Comparison of ENCODE assay signal across 22 cellular contexts in genomic region chr20:23507346-23507745, GRCh38. TPM values are rescaled to one million over a fixed set of nuclear protein-coding genes. Genes with fewer than 3 reads are reported as not detected.
DNase-seq lines count a peak whose midpoint lies in the region; ATAC-seq, FAIRE-seq and TF ChIP-seq lines count a peak whose summit lies in the region.
"Had no signal": no experiment of that assay in that cellular context is flagged by ENCODE, and none has a peak within 500 bp of the region (broad histone marks: within the 10 kb centered on the region; RNA-seq: fewer than 3 reads in every experiment).

No MANE protein-coding gene starts in this region.

- H2AFZ ChIP-seq in HepG2 (ENCODE audit: low read length), result no peak overlapping the region

- H3K27ac ChIP-seq in HepG2 (ENCODE audit: extremely low read length, insufficient read depth, low read length) (no peak overlapping the region), right lobe of liver (no peak overlapping the region), WERI-Rb-1 (no peak overlapping the region), gastrocnemius medialis (no peak overlapping the region)
- H3K27ac ChIP-seq: A549; BLaER1 treated with 17β-estradiol and CSF1 and Interleukin-3, amounts not matched to agents 10 nM and 100 nM had no signal

- intact Hi-C loops in HepG2 (cut with micrococcal nuclease; ENCODE audit: unreplicated experiment) (loop anchor here (2.0 kb wide), 1 partner anchor 99 kb away; no protein-coding TSS in a partner anchor), right lobe of liver (cut with DNase I) (no loop called here), gastrocnemius medialis (cut with DNase I; ENCODE audit: low total_unique reads) (no loop called here)
- intact Hi-C loops in activated CD4-positive, alpha-beta memory T cell treated with anti-CD3 and anti-CD28 coated beads for 36 hours (cut with micrococcal nuclease), result no loop called here

- H3K27me3 ChIP-seq in HepG2 (ENCODE audit: control insufficient read depth in 1 of 2, insufficient read depth in 2 of 2, low read length in 2 of 2) (peaks cover 6 to 31% of the 10 kb centered on the region in 2 experiments; a peak in 3 of 5 replicates), right lobe of liver (no peaks in the 10 kb centered on the region), WERI-Rb-1 (ENCODE audit: insufficient read depth, low read depth, severe bottlenecking) (peaks cover 28% of the 10 kb centered on the region), gastrocnemius medialis (no peaks in the 10 kb centered on the region)
- H3K27me3 ChIP-seq: BLaER1 treated with 17β-estradiol and CSF1 and Interleukin-3, amounts not matched to agents 10 nM and 100 nM had no signal

- no peaks in the 10 kb centered on the region for H3K79me2 ChIP-seq in HepG2 (ENCODE audit: insufficient read depth, low read length)

- H3K4me3 ChIP-seq in HepG2 (replicated peaks in 1 of 3; ENCODE audit: insufficient read depth in 1 of 3, low read depth in 2 of 3, low read length in 3 of 3) (no peak overlapping the region), right lobe of liver (no peak overlapping the region), WERI-Rb-1 (ENCODE audit: low read depth, low read length) (no peak overlapping the region), gastrocnemius medialis (no peak overlapping the region)
- H3K4me3 ChIP-seq: A549; BLaER1 treated with 17β-estradiol and CSF1 and Interleukin-3, amounts not matched to agents 10 nM and 100 nM had no signal

- ATAC-seq in HepG2, result peak; percentile 84
- ATAC-seq in right lobe of liver, result no peak
- ATAC-seq in GM21447 (IDR thresholded peaks at IDR 0.05; ENCODE audit: unreplicated experiment), result no peak
- ATAC-seq in gastrocnemius medialis, result no peak
- ATAC-seq: A549 had no signal

- TF ChIP-seq EP300 in HepG2 (IDR thresholded peaks at IDR 0.05; ENCODE audit: low read depth in 2 of 2, low read length in 2 of 2) (no peak), HepG2 (CRISPR knock-in tag; IDR thresholded peaks at IDR 0.05; ENCODE audit: borderline replicate concordance) (no peak)

- FAIRE-seq in HepG2 (lab: Jason Lieb, UNC), result no peak
- FAIRE-seq: A549, GM12891, GM18507, RCC 7860 had no signal

- no peaks in the 10 kb centered on the region for H4K20me1 ChIP-seq in HepG2 (ENCODE audit: insufficient read depth, low read length)
- H4K20me1 ChIP-seq: BLaER1 treated with 17β-estradiol and CSF1 and Interleukin-3, amounts not matched to agents 10 nM and 100 nM had no signal

- H3K4me1 Mint-ChIP-seq in activated CD4-positive, alpha-beta memory T cell treated with anti-CD3 and anti-CD28 coated beads for 36 hours (ENCODE audit: low read depth), result no peaks in the 10 kb centered on the region

- peak; percentile 37 for DNase-seq in HepG2 (ENCODE audit: low spot score)
- DNase-seq in right lobe of liver, result no peak
- DNase-seq in WERI-Rb-1, result peak; percentile 84
- peak; percentile 12 for DNase-seq in left kidney (ENCODE audit: low read depth, low spot score)
- DNase-seq in activated CD4-positive, alpha-beta memory T cell treated with anti-CD3 and anti-CD28 coated beads for 36 hours, result no peak
- DNase-seq in stimulated activated CD4-positive, alpha-beta T cell treated with anti-CD3 and anti-CD28 coated beads, Interleukin-1b, Interleukin-23, amount 100 ng/mL, for 48 hours, result no peak
- DNase-seq in gastrocnemius medialis, result no peak
- DNase-seq: DMS 273 treated with DMSO at 0.1 percent for 48 hours, GF-D8, MV-4-11, NCI-H1417, NCI-H1930, Right ventricle myocardium superior had no signal

- H3K36me3 ChIP-seq in HepG2 (replicated peaks in 1 of 2; ENCODE audit: control insufficient read depth in 1 of 2, insufficient read depth in 2 of 2, low read length in 2 of 2), result no peaks in the 10 kb centered on the region
- no peaks in the 10 kb centered on the region for H3K36me3 ChIP-seq in right lobe of liver
- no peaks in the 10 kb centered on the region for H3K36me3 ChIP-seq in WERI-Rb-1
- H3K36me3 ChIP-seq in gastrocnemius medialis, result no peaks in the 10 kb centered on the region
- H3K36me3 ChIP-seq: BLaER1 treated with 17β-estradiol and CSF1 and Interleukin-3, amounts not matched to agents 10 nM and 100 nM had no signal

- H3K4me1 ChIP-seq in HepG2 (ENCODE audit: insufficient read depth, low read length) (peaks cover 18% of the 10 kb centered on the region), right lobe of liver (no peaks in the 10 kb centered on the region), gastrocnemius medialis (no peaks in the 10 kb centered on the region)
- H3K4me1 ChIP-seq: A549 had no signal

- 29% methylated on average over 6 of the region's 6 CpGs for WGBS in HepG2 (ENCODE audit: low lambda C conversion rate)
- WGBS in right lobe of liver (ENCODE audit: insufficient coverage, low coverage, low lambda C conversion rate, missing lambda C conversion rate), result 82% methylated on average over 3 of the region's 6 CpGs

- BruUV-seq in HepG2 (replicated peaks; lab: Mats Ljungman, UMichigan), result no TSS peak

- CTCF ChIA-PET in HepG2 (lab: Yijun Ruan, JAX; ENCODE audit: low intra/inter-chr PET ratio, low total read pairs), result no interaction called here
- CTCF ChIA-PET in activated CD4-positive, alpha-beta memory T cell treated with anti-CD3 and anti-CD28 coated beads for 36 hours (lab: Charles Lee), result no interaction called here

- H3K9me3 Mint-ChIP-seq in activated CD4-positive, alpha-beta memory T cell treated with anti-CD3 and anti-CD28 coated beads for 36 hours, result no peaks in the 10 kb centered on the region

- in situ Hi-C loops in HepG2 (cut with HindIII; ENCODE audit: extremely low pct_ligation_motif_present, low pct_unique_long_range_greater_than_20kb) (no loop called here), gastrocnemius medialis (cut with MboI; ENCODE audit: low sequenced_read_pairs in 4 of 4) (no loop called here)

- POLR2A ChIA-PET in HepG2 (lab: Yijun Ruan, JAX), result no interaction called here
- POLR2A ChIA-PET in activated CD4-positive, alpha-beta memory T cell treated with anti-CD3 and anti-CD28 coated beads for 36 hours (lab: Charles Lee), result no interaction called here

- H3K9ac ChIP-seq in HepG2 (ENCODE audit: insufficient read depth, low read depth, low read length), result no peak overlapping the region
- H3K9ac ChIP-seq: BLaER1 treated with 17β-estradiol and CSF1 and Interleukin-3, amounts not matched to agents 10 nM and 100 nM had no signal

- H3K9me3 ChIP-seq in HepG2 (ENCODE audit: low read length), result no peaks in the 10 kb centered on the region
- no peaks in the 10 kb centered on the region for H3K9me3 ChIP-seq in right lobe of liver
- no peaks in the 10 kb centered on the region for H3K9me3 ChIP-seq in WERI-Rb-1 (ENCODE audit: severe bottlenecking)
- no peaks in the 10 kb centered on the region for H3K9me3 ChIP-seq in gastrocnemius medialis
- H3K9me3 ChIP-seq: A549; BLaER1 treated with 17β-estradiol and CSF1 and Interleukin-3, amounts not matched to agents 10 nM and 100 nM had no signal

- TF ChIP-seq CTCF in HepG2 (CRISPR knock-in tag; IDR thresholded peaks at IDR 0.05) (peak; percentile 33), right lobe of liver (IDR thresholded peaks at IDR 0.05) (no peak), WERI-Rb-1 (IDR thresholded peaks at IDR 0.05; ENCODE audit: low read depth, low read length) (peak; percentile 72), gastrocnemius medialis (IDR thresholded peaks at IDR 0.05 in 4 of 5, conservative IDR thresholded peaks at IDR 0.05 in 1 of 5) (no peak)

- H3K4me3 Mint-ChIP-seq in activated CD4-positive, alpha-beta memory T cell treated with anti-CD3 and anti-CD28 coated beads for 36 hours, result no peak overlapping the region

- no peak overlapping the region for H3K27ac Mint-ChIP-seq in activated CD4-positive, alpha-beta memory T cell treated with anti-CD3 and anti-CD28 coated beads for 36 hours

- no peak for TF ChIP-seq RAD21 in HepG2 (CRISPR knock-in tag; IDR thresholded peaks at IDR 0.05)

- H3K4me2 ChIP-seq in HepG2 (ENCODE audit: low read depth, low read length), result no peak overlapping the region
- H3K4me2 ChIP-seq: A549; BLaER1 treated with 17β-estradiol and CSF1 and Interleukin-3, amounts not matched to agents 10 nM and 100 nM had no signal

- peaks cover 9% of the 10 kb centered on the region for H3K27me3 Mint-ChIP-seq in activated CD4-positive, alpha-beta memory T cell treated with anti-CD3 and anti-CD28 coated beads for 36 hours

- H3K36me3 Mint-ChIP-seq in activated CD4-positive, alpha-beta memory T cell treated with anti-CD3 and anti-CD28 coated beads for 36 hours, result no peaks in the 10 kb centered on the region

- TF ChIP-seq POLR2A in HepG2 (IDR thresholded peaks at IDR 0.05; ENCODE audit: insufficient read depth in 1 of 2, low read depth in 2 of 2, low read length in 2 of 2) (no peak), right lobe of liver (IDR thresholded peaks at IDR 0.05) (no peak), gastrocnemius medialis (IDR thresholded peaks at IDR 0.05) (no peak)

RNA-seq across cellular contexts. Expression of gene CST8, which starts 16.4 kb away (rescaled TPM):
- not detected in 2 replicates for total RNA-seq in HepG2 (2016; rRNA removed; fragmentation: Illumina TruSeq; extraction: Trizol)
- not detected in 2 replicates for total RNA-seq in HepG2 (2016; cell fraction: cytosol; rRNA removed; fragmentation: Illumina TruSeq; extraction: Trizol; ENCODE audit: low read depth)
- total RNA-seq in HepG2 (2016; cell fraction: insoluble cytoplasmic fraction; rRNA removed; fragmentation: Illumina TruSeq; extraction: Trizol), result not detected in 2 replicates
- not detected in 2 replicates for total RNA-seq in HepG2 (2016; cell fraction: membrane; rRNA removed; fragmentation: Illumina TruSeq; extraction: Trizol)
- not detected in 2 replicates for total RNA-seq in HepG2 (2016; cell fraction: nucleus; rRNA removed; fragmentation: Illumina TruSeq; extraction: Trizol)
- not detected in 2 replicates for polyA plus RNA-seq in HepG2 (2011; rRNA removed)
- not detected in 2 replicates for polyA plus RNA-seq in HepG2 (2011; cell fraction: cytosol; rRNA removed)
- not detected in 2 replicates for polyA plus RNA-seq in HepG2 (2011; cell fraction: nucleus; rRNA removed)
- not detected in 2 replicates for polyA plus RNA-seq in HepG2 (2012)
- polyA plus RNA-seq in HepG2 (2016; cell fraction: cytosol; fragmentation: Illumina TruSeq; extraction: Trizol; ENCODE audit: low read depth), result not detected in 2 replicates
- not detected in 2 replicates for polyA plus RNA-seq in HepG2 (2016; cell fraction: insoluble cytoplasmic fraction; fragmentation: Illumina TruSeq; extraction: Trizol; ENCODE audit: low read depth)
- not detected in 2 replicates for polyA plus RNA-seq in HepG2 (2016; cell fraction: membrane; fragmentation: Illumina TruSeq; extraction: Trizol; ENCODE audit: low read depth)
- not detected in 2 replicates for polyA plus RNA-seq in HepG2 (2016; cell fraction: nucleus; fragmentation: Illumina TruSeq; extraction: Trizol; ENCODE audit: insufficient read depth, low read depth)
- polyA minus RNA-seq in HepG2 (2011; rRNA and poly(A)+ RNA removed; ENCODE audit: low replicate concordance), result not detected in 2 replicates
- polyA minus RNA-seq in HepG2 (2011; cell fraction: cytosol; rRNA and poly(A)+ RNA removed), result not detected in 2 replicates
- polyA minus RNA-seq in HepG2 (2011; cell fraction: nucleus; rRNA and poly(A)+ RNA removed), result not detected in 2 replicates
- not detected for total RNA-seq in right lobe of liver
- not detected for total RNA-seq in activated CD4-positive, alpha-beta memory T cell treated with anti-CD3 and anti-CD28 coated beads for 36 hours
- not detected for total RNA-seq in gastrocnemius medialis
- total RNA-seq: H4, HT1080, NCI-H460, Right ventricle myocardium superior had no signal
- polyA plus RNA-seq: A549 had no signal

RNA-seq across cellular contexts. Expression of gene CST11, which starts 54.7 kb away (rescaled TPM):
- total RNA-seq in HepG2 (2016; rRNA removed; fragmentation: Illumina TruSeq; extraction: Trizol) (not detected in 2 replicates), right lobe of liver (not detected), gastrocnemius medialis (not detected)
- not detected in 2 replicates for total RNA-seq in HepG2 (2016; cell fraction: cytosol; rRNA removed; fragmentation: Illumina TruSeq; extraction: Trizol; ENCODE audit: low read depth)
- total RNA-seq in HepG2 (2016; cell fraction: insoluble cytoplasmic fraction; rRNA removed; fragmentation: Illumina TruSeq; extraction: Trizol), result not detected in 2 replicates
- total RNA-seq in HepG2 (2016; cell fraction: membrane; rRNA removed; fragmentation: Illumina TruSeq; extraction: Trizol), result not detected in 2 replicates
- not detected in 2 replicates for total RNA-seq in HepG2 (2016; cell fraction: nucleus; rRNA removed; fragmentation: Illumina TruSeq; extraction: Trizol)
- not detected in 2 replicates for polyA plus RNA-seq in HepG2 (2011; rRNA removed)
- polyA plus RNA-seq in HepG2 (2011; cell fraction: cytosol; rRNA removed), result not detected in 2 replicates
- not detected in 2 replicates for polyA plus RNA-seq in HepG2 (2011; cell fraction: nucleus; rRNA removed)
- polyA plus RNA-seq in HepG2 (2012), result not detected in 2 replicates
- polyA plus RNA-seq in HepG2 (2016; cell fraction: cytosol; fragmentation: Illumina TruSeq; extraction: Trizol; ENCODE audit: low read depth), result not detected in 2 replicates
- not detected in 2 replicates for polyA plus RNA-seq in HepG2 (2016; cell fraction: insoluble cytoplasmic fraction; fragmentation: Illumina TruSeq; extraction: Trizol; ENCODE audit: low read depth)
- polyA plus RNA-seq in HepG2 (2016; cell fraction: membrane; fragmentation: Illumina TruSeq; extraction: Trizol; ENCODE audit: low read depth), result not detected in 2 replicates
- not detected in 2 replicates for polyA plus RNA-seq in HepG2 (2016; cell fraction: nucleus; fragmentation: Illumina TruSeq; extraction: Trizol; ENCODE audit: insufficient read depth, low read depth)
- polyA minus RNA-seq in HepG2 (2011; rRNA and poly(A)+ RNA removed; ENCODE audit: low replicate concordance), result not detected in 2 replicates
- polyA minus RNA-seq in HepG2 (2011; cell fraction: cytosol; rRNA and poly(A)+ RNA removed), result not detected in 2 replicates
- not detected in 2 replicates for polyA minus RNA-seq in HepG2 (2011; cell fraction: nucleus; rRNA and poly(A)+ RNA removed)
- total RNA-seq in activated CD4-positive, alpha-beta memory T cell treated with anti-CD3 and anti-CD28 coated beads for 36 hours, result not detected
- total RNA-seq: H4, HT1080, NCI-H460, Right ventricle myocardium superior had no signal
- polyA plus RNA-seq: A549 had no signal

Comparison
In these comparisons a context has a peak if more than half of its experiments do, and no peak if none do; other contexts are left out.
1. DNase-seq: peak in HepG2 (single experiment), WERI-Rb-1 (single experiment) and left kidney (single experiment); none in right lobe of liver (0 of 3), activated CD4-positive, alpha-beta memory T cell treated with anti-CD3 and anti-CD28 coated beads for 36 hours (single experiment), stimulated activated CD4-positive, alpha-beta T cell treated with anti-CD3 and anti-CD28 coated beads, Interleukin-1b, Interleukin-23, amount 100 ng/mL, for 48 hours (single experiment) and gastrocnemius medialis (0 of 2).
2. CTCF ChIP-seq: peak in HepG2 (single experiment) and WERI-Rb-1 (single experiment); none in right lobe of liver (0 of 4) and gastrocnemius medialis (0 of 5).